8 cellular contexts compared by ENCODE assay signal in genomic region chr11:125887373-125888324, GRCh38. TPM values are rescaled to one million over a fixed set of nuclear protein-coding genes. Genes with fewer than 3 reads are reported as not detected.
DNase-seq lines count a peak whose midpoint lies in the region; TF ChIP-seq lines count a peak whose summit lies in the region.

Gene HYLS1 (plus strand): TSS chr11:125887668. CDS start chr11:125899369, 11,701 bp downstream.

- H3K9ac ChIP-seq in Loucy (ENCODE audit: low read depth, low read length, poor library complexity, severe bottlenecking) (peak within 1 kb of the TSS; percentile 85), neuronal stem cell (ENCODE audit: low read depth, low read length, poor library complexity) (peak within 1 kb of the TSS; percentile 98), subcutaneous abdominal adipose tissue (ENCODE audit: low read length in 5 of 5) (peak within 1 kb of the TSS; percentile 63 to 97 (median 91))

- peak within 1 kb of the TSS; percentile 84 for H2BK12ac ChIP-seq in neuronal stem cell (ENCODE audit: low read length)

- peak within 1 kb of the TSS; percentile 76 for H3K4ac ChIP-seq in neuronal stem cell (ENCODE audit: low read length)

- H3K27me3 ChIP-seq in H7 (ENCODE audit: control insufficient read depth, insufficient read depth, low read length) (peaks cover 3% of the 10 kb centered on the region; the same call in 1 of the 2 replicates), Loucy (ENCODE audit: insufficient read depth, low read length, poor library complexity, severe bottlenecking) (no peaks in the 10 kb centered on the region), neuronal stem cell (ENCODE audit: control insufficient read depth in 3 of 3, insufficient read depth in 3 of 3, low read depth in 1 of 3, low read length in 3 of 3) (no peaks in the 10 kb centered on the region), subcutaneous abdominal adipose tissue (ENCODE audit: control insufficient read depth in 5 of 5, insufficient read depth in 4 of 5, low read length in 5 of 5) (no peaks in the 10 kb centered on the region)

- peak; percentile 35 for TF ChIP-seq CTCF in Loucy (conservative IDR thresholded peaks at IDR 0.05; ENCODE audit: low read length)

- no peaks in the 10 kb centered on the region for H3K9me3 ChIP-seq in Loucy (ENCODE audit: insufficient read depth, low read depth, low read length)
- peaks cover 4 to 14% of the 10 kb centered on the region in 2 donors for H3K9me3 ChIP-seq in neuronal stem cell (replicated peaks in 1 of 2; ENCODE audit: control insufficient read depth in 2 of 2, insufficient read depth in 1 of 2, low read depth in 1 of 2, low read length in 2 of 2)
- no peaks in the 10 kb centered on the region for H3K9me3 ChIP-seq in subcutaneous abdominal adipose tissue (ENCODE audit: control insufficient read depth in 5 of 5, low read length in 5 of 5)

- H2BK5ac ChIP-seq in neuronal stem cell (ENCODE audit: low read length): peak within 1 kb of the TSS; percentile 88

- peaks cover 55% of the 10 kb centered on the region for H3K79me2 ChIP-seq in Loucy (ENCODE audit: insufficient read depth, low read length)

- H2AFZ ChIP-seq in Loucy (ENCODE audit: low read length) (peak within 1 kb of the TSS; percentile 82), neuronal stem cell (ENCODE audit: low read length) (peak within 1 kb of the TSS; percentile 77)

- peak within 1 kb of the TSS; percentile 100 for H2BK15ac ChIP-seq in neuronal stem cell (ENCODE audit: low read length)

- peak within 1 kb of the TSS; percentile 72 for H4K91ac ChIP-seq in neuronal stem cell (ENCODE audit: low read depth, low read length, poor library complexity)

- peak within 1 kb of the TSS; percentile 75 for H3K4me2 ChIP-seq in Loucy (ENCODE audit: low read depth, low read length, poor library complexity, severe bottlenecking)
- H3K4me2 ChIP-seq in neuronal stem cell (ENCODE audit: insufficient read depth, low read length, poor library complexity, severe bottlenecking): peak within 1 kb of the TSS; percentile 81

- no peaks in the 10 kb centered on the region for H3K9me2 ChIP-seq in Loucy (replicated peaks; ENCODE audit: low read depth, low read length)

- peak within 1 kb of the TSS; percentile 84 for H2AK5ac ChIP-seq in neuronal stem cell (ENCODE audit: low read depth, low read length)

- H3K79me1 ChIP-seq in neuronal stem cell (ENCODE audit: low read depth, low read length): no peaks in the 10 kb centered on the region

- no peak within 1 kb of the TSS for H2BK120ac ChIP-seq in neuronal stem cell (ENCODE audit: low read depth, low read length)

- H4K20me1 ChIP-seq in Loucy (ENCODE audit: insufficient read depth, low read length, poor library complexity, severe bottlenecking): peaks cover 10% of the 10 kb centered on the region

- H3F3A ChIP-seq in Loucy (ENCODE audit: low read depth): no peaks in the 10 kb centered on the region

- peak within 1 kb of the TSS; percentile 99 for H3K18ac ChIP-seq in neuronal stem cell (ENCODE audit: low read length)

- H3K27ac ChIP-seq in neuronal stem cell (replicated peaks; ENCODE audit: low read length) (peak within 1 kb of the TSS; percentile 86), subcutaneous abdominal adipose tissue (ENCODE audit: low read depth, low read length) (peak within 1 kb of the TSS; percentile 97)

- WGBS in neuronal stem cell (ENCODE audit: extremely low coverage in 2 of 2, insufficient read length in 2 of 2, insufficient replicate concordance in 1 of 2), 2 donors: no CpG with 5 or more reads among the region's 91 CpGs

- H3K14ac ChIP-seq in neuronal stem cell (ENCODE audit: low read length): peak within 1 kb of the TSS; percentile 97

- peak within 1 kb of the TSS; percentile 52 for H4K8ac ChIP-seq in neuronal stem cell (ENCODE audit: low read depth, low read length)

- H3K4me3 ChIP-seq in H7 (ENCODE audit: insufficient read depth, low read depth, low read length) (peak within 1 kb of the TSS; percentile 84), Loucy (ENCODE audit: low read length, poor library complexity, severe bottlenecking) (peak within 1 kb of the TSS; percentile 85), neuronal stem cell (ENCODE audit: low read length in 2 of 2) (peak within 1 kb of the TSS in 1 of 2 donors; percentile 87), subcutaneous abdominal adipose tissue (ENCODE audit: low read depth in 1 of 5, low read length in 5 of 5) (peak within 1 kb of the TSS; percentile 72 to 95 (median 83))

- H3K36me3 ChIP-seq in H7 (replicated peaks; ENCODE audit: control insufficient read depth, insufficient read depth, low read length) (no peaks in the 10 kb centered on the region), Loucy (ENCODE audit: insufficient read depth, low read length) (peaks cover under 1% of the 10 kb centered on the region; the same call in 1 of the 2 replicates), neuronal stem cell (replicated peaks in 1 of 2; ENCODE audit: control insufficient read depth in 2 of 2, insufficient read depth in 2 of 2, low read length in 2 of 2) (peaks cover 0 to under 1% of the 10 kb centered on the region in 2 donors), subcutaneous abdominal adipose tissue (ENCODE audit: control insufficient read depth in 5 of 5, insufficient read depth in 5 of 5, low read length in 5 of 5) (peaks cover 0 to 8% (median 4%) of the 10 kb centered on the region in 5 donors)

- DNase-seq in GDM1 (lab: John Stamatoyannopoulos, UW): peak; percentile 66
- DNase-seq in H7: peak; percentile 93
- DNase-seq in SIG-M5 treated with dmso at 0.1 percent for 504 hours (lab: John Stamatoyannopoulos, UW; ENCODE audit: unreplicated experiment): peak; percentile 83
- DNase-seq in activated naive CD4-positive, alpha-beta T cell treated with Interleukin-2 at 50 U/mL for 16 hours: peak; percentile 98
- peak; percentile 97 for DNase-seq in foreskin melanocyte
- DNase-seq in neuronal stem cell (ENCODE audit: low spot score): peak; percentile 77

- peaks cover 39% of the 10 kb centered on the region for H3K4me1 ChIP-seq in Loucy (ENCODE audit: insufficient read depth, low read length, poor library complexity, severe bottlenecking)
- no peaks in the 10 kb centered on the region for H3K4me1 ChIP-seq in neuronal stem cell (ENCODE audit: control insufficient read depth in 2 of 2, insufficient read depth in 1 of 2, low read depth in 1 of 2, low read length in 2 of 2)
- H3K4me1 ChIP-seq in subcutaneous abdominal adipose tissue (ENCODE audit: control insufficient read depth in 5 of 5, insufficient read depth in 5 of 5, low read length in 5 of 5): peaks cover 0 to 24% (median 15%) of the 10 kb centered on the region in 5 donors

- H3K23ac ChIP-seq in neuronal stem cell (ENCODE audit: low read depth, low read length, poor library complexity): peak within 1 kb of the TSS; percentile 97

RNA-seq across cellular contexts. Expression of gene HYLS1, which starts in this region (rescaled TPM):
- 7.9 and 11.5 TPM in 2 replicates for total RNA-seq in H7 (2014; rRNA removed; shearing (Covaris generic))
- polyA plus RNA-seq in neuronal stem cell (2013, experiment 1 of 2): 7.1 TPM
- polyA plus RNA-seq in neuronal stem cell (2013, experiment 2 of 2): 6.8 TPM
